1 cellular context compared by ENCODE assay signal in the genomic region with DNA sequence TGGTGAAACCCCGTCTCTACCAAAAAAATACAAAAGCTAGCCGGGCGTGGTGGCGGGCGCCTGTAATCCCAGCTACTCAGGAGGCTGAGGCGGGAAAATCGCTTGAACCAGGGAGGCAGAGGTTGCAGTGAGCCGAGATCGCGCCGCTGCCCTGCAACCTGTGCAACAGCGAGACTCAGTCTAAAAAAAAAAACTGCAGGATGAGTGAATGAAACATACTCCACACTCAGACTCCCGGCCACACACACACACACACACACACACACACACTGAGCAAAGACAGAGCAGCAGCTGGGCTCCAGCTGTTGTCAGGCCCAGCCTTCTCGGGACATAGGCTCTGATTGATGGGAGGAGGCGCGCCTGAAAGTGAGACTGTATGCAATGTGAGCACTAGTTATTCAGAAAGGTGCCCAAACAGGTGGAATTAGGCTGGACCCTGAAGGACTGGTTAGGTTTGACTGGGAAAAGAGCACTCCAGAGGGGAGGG.
TF ChIP-seq lines count a peak whose summit lies in the region.

No MANE protein-coding gene starts in this region.

TF ChIP-seq in GM23338, 12 proteins besides CTCF, POLR2A, EP300 and RAD21 (continued from another document):
- TF ChIP-seq, protein P1, sequence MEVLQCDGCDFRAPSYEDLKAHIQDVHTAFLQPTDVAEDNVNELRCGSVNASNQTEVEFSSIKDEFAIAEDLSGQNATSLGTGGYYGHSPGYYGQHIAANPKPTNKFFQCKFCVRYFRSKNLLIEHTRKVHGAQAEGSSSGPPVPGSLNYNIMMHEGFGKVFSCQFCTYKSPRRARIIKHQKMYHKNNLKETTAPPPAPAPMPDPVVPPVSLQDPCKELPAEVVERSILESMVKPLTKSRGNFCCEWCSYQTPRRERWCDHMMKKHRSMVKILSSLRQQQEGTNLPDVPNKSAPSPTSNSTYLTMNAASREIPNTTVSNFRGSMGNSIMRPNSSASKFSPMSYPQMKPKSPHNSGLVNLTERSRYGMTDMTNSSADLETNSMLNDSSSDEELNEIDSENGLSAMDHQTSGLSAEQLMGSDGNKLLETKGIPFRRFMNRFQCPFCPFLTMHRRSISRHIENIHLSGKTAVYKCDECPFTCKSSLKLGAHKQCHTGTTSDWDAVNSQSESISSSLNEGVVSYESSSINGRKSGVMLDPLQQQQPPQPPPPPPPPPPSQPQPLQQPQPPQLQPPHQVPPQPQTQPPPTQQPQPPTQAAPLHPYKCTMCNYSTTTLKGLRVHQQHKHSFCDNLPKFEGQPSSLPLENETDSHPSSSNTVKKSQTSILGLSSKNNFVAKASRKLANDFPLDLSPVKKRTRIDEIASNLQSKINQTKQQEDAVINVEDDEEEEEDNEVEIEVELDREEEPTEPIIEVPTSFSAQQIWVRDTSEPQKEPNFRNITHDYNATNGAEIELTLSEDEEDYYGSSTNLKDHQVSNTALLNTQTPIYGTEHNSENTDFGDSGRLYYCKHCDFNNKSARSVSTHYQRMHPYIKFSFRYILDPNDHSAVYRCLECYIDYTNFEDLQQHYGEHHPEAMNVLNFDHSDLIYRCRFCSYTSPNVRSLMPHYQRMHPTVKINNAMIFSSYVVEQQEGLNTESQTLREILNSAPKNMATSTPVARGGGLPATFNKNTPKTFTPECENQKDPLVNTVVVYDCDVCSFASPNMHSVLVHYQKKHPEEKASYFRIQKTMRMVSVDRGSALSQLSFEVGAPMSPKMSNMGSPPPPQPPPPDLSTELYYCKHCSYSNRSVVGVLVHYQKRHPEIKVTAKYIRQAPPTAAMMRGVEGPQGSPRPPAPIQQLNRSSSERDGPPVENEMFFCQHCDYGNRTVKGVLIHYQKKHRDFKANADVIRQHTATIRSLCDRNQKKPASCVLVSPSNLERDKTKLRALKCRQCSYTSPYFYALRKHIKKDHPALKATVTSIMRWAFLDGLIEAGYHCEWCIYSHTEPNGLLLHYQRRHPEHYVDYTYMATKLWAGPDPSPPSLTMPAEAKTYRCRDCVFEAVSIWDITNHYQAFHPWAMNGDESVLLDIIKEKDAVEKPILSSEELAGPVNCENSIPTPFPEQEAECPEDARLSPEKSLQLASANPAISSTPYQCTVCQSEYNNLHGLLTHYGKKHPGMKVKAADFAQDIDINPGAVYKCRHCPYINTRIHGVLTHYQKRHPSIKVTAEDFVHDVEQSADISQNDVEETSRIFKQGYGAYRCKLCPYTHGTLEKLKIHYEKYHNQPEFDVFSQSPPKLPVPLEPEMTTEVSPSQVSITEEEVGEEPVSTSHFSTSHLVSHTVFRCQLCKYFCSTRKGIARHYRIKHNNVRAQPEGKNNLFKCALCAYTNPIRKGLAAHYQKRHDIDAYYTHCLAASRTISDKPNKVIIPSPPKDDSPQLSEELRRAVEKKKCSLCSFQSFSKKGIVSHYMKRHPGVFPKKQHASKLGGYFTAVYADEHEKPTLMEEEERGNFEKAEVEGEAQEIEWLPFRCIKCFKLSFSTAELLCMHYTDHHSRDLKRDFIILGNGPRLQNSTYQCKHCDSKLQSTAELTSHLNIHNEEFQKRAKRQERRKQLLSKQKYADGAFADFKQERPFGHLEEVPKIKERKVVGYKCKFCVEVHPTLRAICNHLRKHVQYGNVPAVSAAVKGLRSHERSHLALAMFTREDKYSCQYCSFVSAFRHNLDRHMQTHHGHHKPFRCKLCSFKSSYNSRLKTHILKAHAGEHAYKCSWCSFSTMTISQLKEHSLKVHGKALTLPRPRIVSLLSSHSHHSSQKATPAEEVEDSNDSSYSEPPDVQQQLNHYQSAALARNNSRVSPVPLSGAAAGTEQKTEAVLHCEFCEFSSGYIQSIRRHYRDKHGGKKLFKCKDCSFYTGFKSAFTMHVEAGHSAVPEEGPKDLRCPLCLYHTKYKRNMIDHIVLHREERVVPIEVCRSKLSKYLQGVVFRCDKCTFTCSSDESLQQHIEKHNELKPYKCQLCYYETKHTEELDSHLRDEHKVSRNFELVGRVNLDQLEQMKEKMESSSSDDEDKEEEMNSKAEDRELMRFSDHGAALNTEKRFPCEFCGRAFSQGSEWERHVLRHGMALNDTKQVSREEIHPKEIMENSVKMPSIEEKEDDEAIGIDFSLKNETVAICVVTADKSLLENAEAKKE (CRISPR knock-in tag; IDR thresholded peaks at IDR 0.05) = no peak
TF ChIP-seq in GM23338: peak in this region for 0.
